ENCODE assay signal across 3 cellular contexts in the genomic region with DNA sequence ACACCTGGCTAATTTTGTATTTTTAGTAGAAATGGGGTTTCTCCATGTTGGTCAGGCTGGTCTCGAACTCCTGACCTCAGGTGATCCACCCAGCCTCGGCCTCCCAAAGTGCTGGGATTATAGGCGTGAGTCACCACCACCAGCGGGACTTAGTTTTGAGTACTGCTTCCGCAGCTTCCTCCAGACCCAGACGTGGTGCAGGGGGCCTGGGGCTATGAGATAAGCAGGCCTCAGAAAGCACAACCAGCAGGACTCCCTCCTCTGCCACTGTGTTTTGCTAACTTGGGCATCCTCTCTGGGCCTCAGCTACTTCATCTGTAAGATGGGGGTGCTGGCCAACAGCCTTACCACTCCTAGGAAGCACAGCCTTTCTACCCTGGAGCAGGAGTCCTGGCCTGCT.
TF ChIP-seq lines count a peak whose summit lies in the region.

No MANE protein-coding gene starts in this region.

TF ChIP-seq in SK-N-SH, 30 proteins besides CTCF, POLR2A, EP300 and RAD21:
- TF ChIP-seq GATA2 (CRISPR knock-in tag; IDR thresholded peaks at IDR 0.05) (peak; percentile 29; the same call in 1 of the 2 replicates), YY1 (IDR thresholded peaks at IDR 0.05; ENCODE audit: low read depth) (no peak)

TF ChIP-seq in SK-N-SH treated with all-trans-retinoic acid at 6 μM for 48 hours, 23 proteins besides CTCF, POLR2A, EP300 and RAD21:
- TF ChIP-seq, protein P1, sequence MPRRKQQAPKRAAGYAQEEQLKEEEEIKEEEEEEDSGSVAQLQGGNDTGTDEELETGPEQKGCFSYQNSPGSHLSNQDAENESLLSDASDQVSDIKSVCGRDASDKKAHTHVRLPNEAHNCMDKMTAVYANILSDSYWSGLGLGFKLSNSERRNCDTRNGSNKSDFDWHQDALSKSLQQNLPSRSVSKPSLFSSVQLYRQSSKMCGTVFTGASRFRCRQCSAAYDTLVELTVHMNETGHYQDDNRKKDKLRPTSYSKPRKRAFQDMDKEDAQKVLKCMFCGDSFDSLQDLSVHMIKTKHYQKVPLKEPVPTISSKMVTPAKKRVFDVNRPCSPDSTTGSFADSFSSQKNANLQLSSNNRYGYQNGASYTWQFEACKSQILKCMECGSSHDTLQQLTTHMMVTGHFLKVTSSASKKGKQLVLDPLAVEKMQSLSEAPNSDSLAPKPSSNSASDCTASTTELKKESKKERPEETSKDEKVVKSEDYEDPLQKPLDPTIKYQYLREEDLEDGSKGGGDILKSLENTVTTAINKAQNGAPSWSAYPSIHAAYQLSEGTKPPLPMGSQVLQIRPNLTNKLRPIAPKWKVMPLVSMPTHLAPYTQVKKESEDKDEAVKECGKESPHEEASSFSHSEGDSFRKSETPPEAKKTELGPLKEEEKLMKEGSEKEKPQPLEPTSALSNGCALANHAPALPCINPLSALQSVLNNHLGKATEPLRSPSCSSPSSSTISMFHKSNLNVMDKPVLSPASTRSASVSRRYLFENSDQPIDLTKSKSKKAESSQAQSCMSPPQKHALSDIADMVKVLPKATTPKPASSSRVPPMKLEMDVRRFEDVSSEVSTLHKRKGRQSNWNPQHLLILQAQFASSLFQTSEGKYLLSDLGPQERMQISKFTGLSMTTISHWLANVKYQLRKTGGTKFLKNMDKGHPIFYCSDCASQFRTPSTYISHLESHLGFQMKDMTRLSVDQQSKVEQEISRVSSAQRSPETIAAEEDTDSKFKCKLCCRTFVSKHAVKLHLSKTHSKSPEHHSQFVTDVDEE (CRISPR knock-in tag; IDR thresholded peaks at IDR 0.05) = no peak
- TF ChIP-seq ISL1 (CRISPR knock-in tag; IDR thresholded peaks at IDR 0.05) = no peak
- TF ChIP-seq, protein P2, sequence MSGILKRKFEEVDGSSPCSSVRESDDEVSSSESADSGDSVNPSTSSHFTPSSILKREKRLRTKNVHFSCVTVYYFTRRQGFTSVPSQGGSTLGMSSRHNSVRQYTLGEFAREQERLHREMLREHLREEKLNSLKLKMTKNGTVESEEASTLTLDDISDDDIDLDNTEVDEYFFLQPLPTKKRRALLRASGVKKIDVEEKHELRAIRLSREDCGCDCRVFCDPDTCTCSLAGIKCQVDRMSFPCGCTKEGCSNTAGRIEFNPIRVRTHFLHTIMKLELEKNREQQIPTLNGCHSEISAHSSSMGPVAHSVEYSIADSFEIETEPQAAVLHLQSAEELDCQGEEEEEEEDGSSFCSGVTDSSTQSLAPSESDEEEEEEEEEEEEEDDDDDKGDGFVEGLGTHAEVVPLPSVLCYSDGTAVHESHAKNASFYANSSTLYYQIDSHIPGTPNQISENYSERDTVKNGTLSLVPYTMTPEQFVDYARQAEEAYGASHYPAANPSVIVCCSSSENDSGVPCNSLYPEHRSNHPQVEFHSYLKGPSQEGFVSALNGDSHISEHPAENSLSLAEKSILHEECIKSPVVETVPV (CRISPR knock-in tag; IDR thresholded peaks at IDR 0.05) = no peak
- no peak for TF ChIP-seq SNAI2 (CRISPR knock-in tag; IDR thresholded peaks at IDR 0.05)
- no peak for TF ChIP-seq ZFP3 (CRISPR knock-in tag; IDR thresholded peaks at IDR 0.05)
- no peak for TF ChIP-seq ZC3H10 (CRISPR knock-in tag; IDR thresholded peaks at IDR 0.05)
- no peak for TF ChIP-seq TOX (CRISPR knock-in tag; IDR thresholded peaks at IDR 0.05; ENCODE audit: borderline replicate concordance)
- TF ChIP-seq, protein P3, sequence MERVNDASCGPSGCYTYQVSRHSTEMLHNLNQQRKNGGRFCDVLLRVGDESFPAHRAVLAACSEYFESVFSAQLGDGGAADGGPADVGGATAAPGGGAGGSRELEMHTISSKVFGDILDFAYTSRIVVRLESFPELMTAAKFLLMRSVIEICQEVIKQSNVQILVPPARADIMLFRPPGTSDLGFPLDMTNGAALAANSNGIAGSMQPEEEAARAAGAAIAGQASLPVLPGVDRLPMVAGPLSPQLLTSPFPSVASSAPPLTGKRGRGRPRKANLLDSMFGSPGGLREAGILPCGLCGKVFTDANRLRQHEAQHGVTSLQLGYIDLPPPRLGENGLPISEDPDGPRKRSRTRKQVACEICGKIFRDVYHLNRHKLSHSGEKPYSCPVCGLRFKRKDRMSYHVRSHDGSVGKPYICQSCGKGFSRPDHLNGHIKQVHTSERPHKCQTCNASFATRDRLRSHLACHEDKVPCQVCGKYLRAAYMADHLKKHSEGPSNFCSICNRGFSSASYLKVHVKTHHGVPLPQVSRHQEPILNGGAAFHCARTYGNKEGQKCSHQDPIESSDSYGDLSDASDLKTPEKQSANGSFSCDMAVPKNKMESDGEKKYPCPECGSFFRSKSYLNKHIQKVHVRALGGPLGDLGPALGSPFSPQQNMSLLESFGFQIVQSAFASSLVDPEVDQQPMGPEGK (CRISPR knock-in tag; IDR thresholded peaks at IDR 0.05; ENCODE audit: borderline replicate concordance) = no peak
- no peak for TF ChIP-seq CSDC2 (CRISPR knock-in tag; IDR thresholded peaks at IDR 0.05)
- TF ChIP-seq ESRRG (CRISPR knock-in tag; IDR thresholded peaks at IDR 0.05) = no peak
- TF ChIP-seq ZNF8 (CRISPR knock-in tag; IDR thresholded peaks at IDR 0.05) = no peak
- TF ChIP-seq, protein P4, sequence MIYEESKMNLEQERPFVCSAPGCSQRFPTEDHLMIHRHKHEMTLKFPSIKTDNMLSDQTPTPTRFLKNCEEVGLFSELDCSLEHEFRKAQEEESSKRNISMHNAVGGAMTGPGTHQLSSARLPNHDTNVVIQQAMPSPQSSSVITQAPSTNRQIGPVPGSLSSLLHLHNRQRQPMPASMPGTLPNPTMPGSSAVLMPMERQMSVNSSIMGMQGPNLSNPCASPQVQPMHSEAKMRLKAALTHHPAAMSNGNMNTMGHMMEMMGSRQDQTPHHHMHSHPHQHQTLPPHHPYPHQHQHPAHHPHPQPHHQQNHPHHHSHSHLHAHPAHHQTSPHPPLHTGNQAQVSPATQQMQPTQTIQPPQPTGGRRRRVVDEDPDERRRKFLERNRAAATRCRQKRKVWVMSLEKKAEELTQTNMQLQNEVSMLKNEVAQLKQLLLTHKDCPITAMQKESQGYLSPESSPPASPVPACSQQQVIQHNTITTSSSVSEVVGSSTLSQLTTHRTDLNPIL (CRISPR knock-in tag; IDR thresholded peaks at IDR 0.05; ENCODE audit: low read depth) = no peak
- no peak for TF ChIP-seq ZFP30 (CRISPR knock-in tag; IDR thresholded peaks at IDR 0.05)
- TF ChIP-seq ZNF70 (CRISPR knock-in tag; IDR thresholded peaks at IDR 0.05) = no peak
- TF ChIP-seq ZNF565 (CRISPR knock-in tag; conservative IDR thresholded peaks at IDR 0.05; ENCODE audit: low read depth) = no peak
- TF ChIP-seq ARNTL (CRISPR knock-in tag; IDR thresholded peaks at IDR 0.05; ENCODE audit: borderline replicate concordance, low read depth) = no peak
- TF ChIP-seq TCF4 (CRISPR knock-in tag; IDR thresholded peaks at IDR 0.05; ENCODE audit: borderline replicate concordance) = no peak
- TF ChIP-seq BACH2 (CRISPR knock-in tag; IDR thresholded peaks at IDR 0.05; ENCODE audit: borderline replicate concordance) = no peak
- TF ChIP-seq GLIS3 (CRISPR knock-in tag; IDR thresholded peaks at IDR 0.05) = no peak
- TF ChIP-seq PPARA (CRISPR knock-in tag; IDR thresholded peaks at IDR 0.05; ENCODE audit: borderline replicate concordance) = no peak
TF ChIP-seq in SK-N-SH treated with all-trans-retinoic acid at 6 μM for 48 hours: peak in this region for 0.

TF ChIP-seq in H1, 55 proteins besides CTCF, POLR2A, EP300 and RAD21:
- TF ChIP-seq RFX5 (IDR thresholded peaks at IDR 0.05; ENCODE audit: borderline replicate concordance, low read depth, low read length) (no peak), KDM5A (IDR thresholded peaks at IDR 0.05; ENCODE audit: low read length) (no peak), SUZ12 (IDR thresholded peaks at IDR 0.05; ENCODE audit: low read length) (no peak), SP4 (IDR thresholded peaks at IDR 0.05; ENCODE audit: low read length) (no peak), TBP (IDR thresholded peaks at IDR 0.05; ENCODE audit: low read depth, low read length) (no peak), FOSL1 (IDR thresholded peaks at IDR 0.05; ENCODE audit: insufficient read depth, low read depth, low read length) (no peak), SIRT6 (IDR thresholded peaks at IDR 0.05; ENCODE audit: low read length) (no peak), ASH2L (IDR thresholded peaks at IDR 0.05; ENCODE audit: low read length) (no peak), TAF1 (IDR thresholded peaks at IDR 0.05; ENCODE audit: low read depth, low read length) (no peak), CTBP2 (IDR thresholded peaks at IDR 0.05; ENCODE audit: borderline replicate concordance, insufficient read depth, insufficient read length, low read length) (no peak), EGR1 (IDR thresholded peaks at IDR 0.05; ENCODE audit: borderline replicate concordance, low read depth, low read length) (no peak), HDAC6 (IDR thresholded peaks at IDR 0.05; ENCODE audit: low read depth, low read length) (no peak)
- TF ChIP-seq, protein P5, sequence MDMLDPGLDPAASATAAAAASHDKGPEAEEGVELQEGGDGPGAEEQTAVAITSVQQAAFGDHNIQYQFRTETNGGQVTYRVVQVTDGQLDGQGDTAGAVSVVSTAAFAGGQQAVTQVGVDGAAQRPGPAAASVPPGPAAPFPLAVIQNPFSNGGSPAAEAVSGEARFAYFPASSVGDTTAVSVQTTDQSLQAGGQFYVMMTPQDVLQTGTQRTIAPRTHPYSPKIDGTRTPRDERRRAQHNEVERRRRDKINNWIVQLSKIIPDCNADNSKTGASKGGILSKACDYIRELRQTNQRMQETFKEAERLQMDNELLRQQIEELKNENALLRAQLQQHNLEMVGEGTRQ (IDR thresholded peaks at IDR 0.05; ENCODE audit: low read length) = no peak
- TF ChIP-seq, protein P6, sequence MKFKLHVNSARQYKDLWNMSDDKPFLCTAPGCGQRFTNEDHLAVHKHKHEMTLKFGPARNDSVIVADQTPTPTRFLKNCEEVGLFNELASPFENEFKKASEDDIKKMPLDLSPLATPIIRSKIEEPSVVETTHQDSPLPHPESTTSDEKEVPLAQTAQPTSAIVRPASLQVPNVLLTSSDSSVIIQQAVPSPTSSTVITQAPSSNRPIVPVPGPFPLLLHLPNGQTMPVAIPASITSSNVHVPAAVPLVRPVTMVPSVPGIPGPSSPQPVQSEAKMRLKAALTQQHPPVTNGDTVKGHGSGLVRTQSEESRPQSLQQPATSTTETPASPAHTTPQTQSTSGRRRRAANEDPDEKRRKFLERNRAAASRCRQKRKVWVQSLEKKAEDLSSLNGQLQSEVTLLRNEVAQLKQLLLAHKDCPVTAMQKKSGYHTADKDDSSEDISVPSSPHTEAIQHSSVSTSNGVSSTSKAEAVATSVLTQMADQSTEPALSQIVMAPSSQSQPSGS (IDR thresholded peaks at IDR 0.05; ENCODE audit: low read length) = no peak
- TF ChIP-seq, protein P7, sequence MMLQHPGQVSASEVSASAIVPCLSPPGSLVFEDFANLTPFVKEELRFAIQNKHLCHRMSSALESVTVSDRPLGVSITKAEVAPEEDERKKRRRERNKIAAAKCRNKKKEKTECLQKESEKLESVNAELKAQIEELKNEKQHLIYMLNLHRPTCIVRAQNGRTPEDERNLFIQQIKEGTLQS (IDR thresholded peaks at IDR 0.05; ENCODE audit: insufficient read depth, low read depth, low read length) = no peak
